ENCODE assay signal across 20 cellular contexts in genomic region chr12:22532317-22532716, GRCh38. TPM values are rescaled to one million over a fixed set of nuclear protein-coding genes. Genes with fewer than 3 reads are reported as not detected.
DNase-seq lines count a peak whose midpoint lies in the region; ATAC-seq and TF ChIP-seq lines count a peak whose summit lies in the region.
"Had no signal": no experiment of that assay in that cellular context is flagged by ENCODE, and none has a peak within 500 bp of the region (broad histone marks: within the 10 kb centered on the region; RNA-seq: fewer than 3 reads in every experiment).

No MANE protein-coding gene starts in this region.

- no peak for ATAC-seq in natural killer cell treated with Interleukin-12 subunit alpha and Interleukin-12 subunit beta and Interleukin-15 and Interleukin-18, amount 100 ng/mL, for 72 hours
- ATAC-seq in natural killer cell (no peak), HG02588 (IDR thresholded peaks at IDR 0.05; ENCODE audit: unreplicated experiment) (no peak)
- no peak for ATAC-seq in central memory CD8-positive, alpha-beta T cell (replicated peaks; ENCODE audit: extremely low read depth, poor library complexity, severe bottlenecking)
- ATAC-seq: HCT116 had no signal

- no peaks in the 10 kb centered on the region for H3K27me3 Mint-ChIP-seq in natural killer cell treated with Interleukin-12 subunit alpha and Interleukin-12 subunit beta and Interleukin-15 and Interleukin-18, amount 100 ng/mL, for 72 hours
- no peaks in the 10 kb centered on the region for H3K27me3 Mint-ChIP-seq in natural killer cell (ENCODE audit: low read depth in 2 of 2)
- H3K27me3 Mint-ChIP-seq in central memory CD8-positive, alpha-beta T cell = no peaks in the 10 kb centered on the region
- H3K27me3 Mint-ChIP-seq: CD4-positive, CD25-positive, alpha-beta regulatory T cell; CD8-positive, alpha-beta memory T cell had no signal

- intact Hi-C loops in natural killer cell (cut with micrococcal nuclease) = no loop called here

- no peak for DNase-seq in natural killer cell treated with Interleukin-12 subunit alpha and Interleukin-12 subunit beta and Interleukin-15 and Interleukin-18, amount 100 ng/mL, for 72 hours (ENCODE audit: low spot score)
- DNase-seq in natural killer cell (no peak), HuH-7 (ENCODE audit: low spot score) (no peak)
- DNase-seq in central memory CD8-positive, alpha-beta T cell (ENCODE audit: low spot score in 2 of 2) = no peak
- DNase-seq: ACHN; BE2C; C1 segment of cervical spinal cord; CD4-positive, CD25-positive, alpha-beta regulatory T cell; CD8-positive, alpha-beta memory T cell; COR-L47; DMS 273 treated with DMSO at 0.1 percent for 48 hours; DND-41; EL; GOT3; H7; HFFc6 had no signal

- peaks cover 6% of the 10 kb centered on the region for H3K36me3 ChIP-seq in rectal smooth muscle tissue (ENCODE audit: control insufficient read depth, insufficient read depth, low read length)

- H3K27me3 ChIP-seq in rectal smooth muscle tissue (ENCODE audit: control insufficient read depth, insufficient read depth, low read length) = no peaks in the 10 kb centered on the region
- H3K27me3 ChIP-seq: BE2C had no signal

- H3K36me3 Mint-ChIP-seq in natural killer cell treated with Interleukin-12 subunit alpha and Interleukin-12 subunit beta and Interleukin-15 and Interleukin-18, amount 100 ng/mL, for 72 hours = peaks cover 20% of the 10 kb centered on the region
- H3K36me3 Mint-ChIP-seq in natural killer cell = no peaks in the 10 kb centered on the region
- H3K36me3 Mint-ChIP-seq in central memory CD8-positive, alpha-beta T cell (ENCODE audit: insufficient read depth) = peaks cover 10% of the 10 kb centered on the region

- H3K27ac ChIP-seq in rectal smooth muscle tissue (ENCODE audit: low read depth, low read length) = peak overlapping the region; percentile 12

- H3K9me3 Mint-ChIP-seq in natural killer cell treated with Interleukin-12 subunit alpha and Interleukin-12 subunit beta and Interleukin-15 and Interleukin-18, amount 100 ng/mL, for 72 hours = no peaks in the 10 kb centered on the region
- no peaks in the 10 kb centered on the region for H3K9me3 Mint-ChIP-seq in natural killer cell
- no peaks in the 10 kb centered on the region for H3K9me3 Mint-ChIP-seq in central memory CD8-positive, alpha-beta T cell
- H3K9me3 Mint-ChIP-seq: CD4-positive, CD25-positive, alpha-beta regulatory T cell; CD8-positive, alpha-beta memory T cell had no signal

- H3K4me1 ChIP-seq in rectal smooth muscle tissue (ENCODE audit: control insufficient read depth, insufficient read depth, low read length) = peaks cover 3% of the 10 kb centered on the region
- H3K4me1 ChIP-seq: BE2C had no signal

- peaks cover 13 to 14% of the 10 kb centered on the region in 2 donors for H3K4me1 Mint-ChIP-seq in natural killer cell treated with Interleukin-12 subunit alpha and Interleukin-12 subunit beta and Interleukin-15 and Interleukin-18, amount 100 ng/mL, for 72 hours (ENCODE audit: low read depth in 2 of 2)
- H3K4me1 Mint-ChIP-seq in natural killer cell = peaks cover 12 to 20% of the 10 kb centered on the region in 2 donors
- peaks cover 25% of the 10 kb centered on the region for H3K4me1 Mint-ChIP-seq in central memory CD8-positive, alpha-beta T cell

- no peak overlapping the region for H3K4me3 ChIP-seq in rectal smooth muscle tissue (ENCODE audit: low read length)
- H3K4me3 ChIP-seq: GM12878 had no signal

- no peak overlapping the region for H3K9ac ChIP-seq in rectal smooth muscle tissue (ENCODE audit: low read length)

- TF ChIP-seq CTCF in natural killer cell (IDR thresholded peaks at IDR 0.05) = no peak

- no peak overlapping the region for H3K4me3 Mint-ChIP-seq in natural killer cell treated with Interleukin-12 subunit alpha and Interleukin-12 subunit beta and Interleukin-15 and Interleukin-18, amount 100 ng/mL, for 72 hours
- H3K4me3 Mint-ChIP-seq in natural killer cell = no peak overlapping the region
- no peak overlapping the region for H3K4me3 Mint-ChIP-seq in central memory CD8-positive, alpha-beta T cell
- H3K4me3 Mint-ChIP-seq: CD4-positive, CD25-positive, alpha-beta regulatory T cell; CD8-positive, alpha-beta memory T cell; HFFc6 had no signal

- H3K27ac Mint-ChIP-seq in natural killer cell treated with Interleukin-12 subunit alpha and Interleukin-12 subunit beta and Interleukin-15 and Interleukin-18, amount 100 ng/mL, for 72 hours = peak overlapping the region; percentile 4 to 71
- H3K27ac Mint-ChIP-seq in natural killer cell = peak overlapping the region in 1 of 2 donors; percentile 82
- H3K27ac Mint-ChIP-seq in central memory CD8-positive, alpha-beta T cell (ENCODE audit: low read depth) = peak overlapping the region; percentile 12
- H3K27ac Mint-ChIP-seq: CD8-positive, alpha-beta memory T cell; HFFc6 had no signal

RNA-seq across cellular contexts. Expression of gene C2CD5, which starts 12.0 kb away (rescaled TPM):
- 10 to 100 TPM; 22.4 to 36.6 TPM for total RNA-seq in natural killer cell treated with Interleukin-12 subunit alpha and Interleukin-12 subunit beta and Interleukin-15 and Interleukin-18, amount 100 ng/mL, for 72 hours
- total RNA-seq in natural killer cell = 10 to 100 TPM; 31.2 to 42.8 (median 41.9) TPM
